Comparison of ENCODE assay signal across 10 cellular contexts in genomic region chr16:89009343-89010209, GRCh38. TPM values are rescaled to one million over a fixed set of nuclear protein-coding genes. Genes with fewer than 3 reads are reported as not detected.
A peak's percentile ranks its signal among the peaks of the same experiment; 100 is the strongest.
DNase-seq lines count a peak whose midpoint lies in the region; ATAC-seq and TF ChIP-seq lines count a peak whose summit lies in the region.
"Had no signal": no experiment of that assay in that cellular context is flagged by ENCODE, and none has a peak within 500 bp of the region (broad histone marks: within the 10 kb centered on the region; RNA-seq: fewer than 3 reads in every experiment).

No MANE protein-coding gene starts in this region.

- CTCF ChIA-PET in WTC11 (lab: Charles Lee), result no interaction called here
- CTCF ChIA-PET in RWPE1 (lab: Yijun Ruan, JAX), result no interaction called here

- H3K4me2 ChIP-seq in hepatocyte, result no peak overlapping the region

- H3K4me1 ChIP-seq in hepatocyte (ENCODE audit: insufficient read depth) (no peaks in the 10 kb centered on the region), spleen (peaks cover 0 to 6% (median 2%) of the 10 kb centered on the region in 6 donors)

- H3K36me3 Mint-ChIP-seq in activated naive CD8-positive, alpha-beta T cell treated with anti-CD3 and anti-CD28 coated beads, Interleukin-2, amount 10 ng/mL, durations not matched to agents 7 days and 5 days, result no peaks in the 10 kb centered on the region
- H3K36me3 Mint-ChIP-seq in activated naive CD8-positive, alpha-beta T cell treated with anti-CD3 and anti-CD28 coated beads for 36 hours, result no peaks in the 10 kb centered on the region
- no peaks in the 10 kb centered on the region for H3K36me3 Mint-ChIP-seq in WTC11

- intact Hi-C loops in spleen (cut with DNase I; ENCODE audit: low total_unique reads), result no loop called here

- 55% methylated on average over 17 of the region's 17 CpGs for WGBS in hepatocyte (ENCODE audit: low lambda C conversion rate, missing lambda C conversion rate)
- 45 to 55% (median 50%) methylated on average over 17 of the region's 17 CpGs for WGBS in spleen, 5 donors

- H3K27ac Mint-ChIP-seq in activated naive CD8-positive, alpha-beta T cell treated with anti-CD3 and anti-CD28 coated beads, Interleukin-2, amount 10 ng/mL, durations not matched to agents 7 days and 5 days, result no peak overlapping the region
- no peak overlapping the region for H3K27ac Mint-ChIP-seq in activated naive CD8-positive, alpha-beta T cell treated with anti-CD3 and anti-CD28 coated beads for 36 hours
- no peak overlapping the region for H3K27ac Mint-ChIP-seq in WTC11
- H3K27ac Mint-ChIP-seq: activated T-helper 2 cell treated with anti-CD3 and anti-CD28 coated beads, Interferon-gamma antibody, Interleukin-2, Interleukin-4, amounts not matched to agents 10 μg/mL and 5 μg/mL and 100 μg/mL, durations not matched to agents 14 hours and 24 hours and 36 hours had no signal

- no peaks in the 10 kb centered on the region for H3K36me3 ChIP-seq in hepatocyte (replicated peaks; ENCODE audit: insufficient read depth, low read depth)
- H3K36me3 ChIP-seq in spleen, result no peaks in the 10 kb centered on the region
- H3K36me3 ChIP-seq: neutrophil had no signal

- H3K4me1 Mint-ChIP-seq in activated naive CD8-positive, alpha-beta T cell treated with anti-CD3 and anti-CD28 coated beads, Interleukin-2, amount 10 ng/mL, durations not matched to agents 7 days and 5 days, result peaks cover 2% of the 10 kb centered on the region
- H3K4me1 Mint-ChIP-seq in activated naive CD8-positive, alpha-beta T cell treated with anti-CD3 and anti-CD28 coated beads for 36 hours, result no peaks in the 10 kb centered on the region
- peaks cover 6% of the 10 kb centered on the region; the same call in 1 of the 2 replicates for H3K4me1 Mint-ChIP-seq in WTC11

- no peak for TF ChIP-seq POLR2A in spleen (IDR thresholded peaks at IDR 0.05)

- DNase-seq in activated naive CD8-positive, alpha-beta T cell treated with anti-CD3 and anti-CD28 coated beads, Interleukin-2, amount 10 ng/mL, durations not matched to agents 7 days and 5 days, result peak; percentile 48
- no peak for DNase-seq in activated naive CD8-positive, alpha-beta T cell treated with anti-CD3 and anti-CD28 coated beads for 36 hours
- DNase-seq in WTC11 (ENCODE audit: low spot score) (peak; percentile 63), hepatocyte (ENCODE audit: low spot score) (peak; percentile 76), spleen (peak; percentile 56), NCI-H2107 (lab: John Stamatoyannopoulos, UW) (no peak), RWPE1 (ENCODE audit: low spot score) (no peak)

- peaks cover 2% of the 10 kb centered on the region for H3K9me3 Mint-ChIP-seq in activated naive CD8-positive, alpha-beta T cell treated with anti-CD3 and anti-CD28 coated beads, Interleukin-2, amount 10 ng/mL, durations not matched to agents 7 days and 5 days
- peaks cover 3% of the 10 kb centered on the region for H3K9me3 Mint-ChIP-seq in activated naive CD8-positive, alpha-beta T cell treated with anti-CD3 and anti-CD28 coated beads for 36 hours
- peaks cover 6% of the 10 kb centered on the region for H3K9me3 Mint-ChIP-seq in WTC11

- peaks cover 15% of the 10 kb centered on the region for H3K27me3 Mint-ChIP-seq in activated naive CD8-positive, alpha-beta T cell treated with anti-CD3 and anti-CD28 coated beads, Interleukin-2, amount 10 ng/mL, durations not matched to agents 7 days and 5 days
- H3K27me3 Mint-ChIP-seq in activated naive CD8-positive, alpha-beta T cell treated with anti-CD3 and anti-CD28 coated beads for 36 hours, result peaks cover 68% of the 10 kb centered on the region
- peaks cover 8% of the 10 kb centered on the region for H3K27me3 Mint-ChIP-seq in WTC11 (ENCODE audit: low read depth)

- H4K20me1 ChIP-seq in hepatocyte (ENCODE audit: insufficient read depth, poor library complexity, severe bottlenecking), result no peaks in the 10 kb centered on the region

- ATAC-seq in activated naive CD8-positive, alpha-beta T cell treated with anti-CD3 and anti-CD28 coated beads, Interleukin-2, amount 10 ng/mL, durations not matched to agents 7 days and 5 days (ENCODE audit: low read depth), result no peak
- peak; percentile 62 for ATAC-seq in WTC11
- ATAC-seq in HG03135 (IDR thresholded peaks at IDR 0.05; ENCODE audit: unreplicated experiment), result no peak

- H3K27ac ChIP-seq in hepatocyte (no peak overlapping the region), spleen (no peak overlapping the region), RWPE1 (no peak overlapping the region)
- H3K27ac ChIP-seq: neutrophil had no signal

- TF ChIP-seq CTCF in WTC11 (IDR thresholded peaks at IDR 0.05) (no peak), hepatocyte (IDR thresholded peaks at IDR 0.05; ENCODE audit: poor library complexity) (no peak), spleen (IDR thresholded peaks at IDR 0.05 in 8 of 11, conservative IDR thresholded peaks at IDR 0.05 in 3 of 11) (no peak), RWPE1 (conservative IDR thresholded peaks at IDR 0.05; ENCODE audit: low read depth) (no peak)

- POLR2A ChIA-PET in activated naive CD8-positive, alpha-beta T cell treated with anti-CD3 and anti-CD28 coated beads, Interleukin-2, amount 10 ng/mL, durations not matched to agents 7 days and 5 days (lab: Charles Lee), result no interaction called here
- POLR2A ChIA-PET in WTC11 (lab: Charles Lee) (no interaction called here), RWPE1 (lab: Yijun Ruan, JAX; ENCODE audit: low non-redundant PET) (no interaction called here)

- H3K9me2 ChIP-seq in hepatocyte (replicated peaks; ENCODE audit: insufficient read depth), result no peaks in the 10 kb centered on the region

- H2AFZ ChIP-seq in hepatocyte, result no peak overlapping the region

- H3K79me2 ChIP-seq in hepatocyte, result no peaks in the 10 kb centered on the region

- H3K4me3 ChIP-seq in hepatocyte, result no peak overlapping the region
- H3K4me3 ChIP-seq in spleen, result no peak overlapping the region

- H3K27me3 ChIP-seq in hepatocyte, result peaks cover 6% of the 10 kb centered on the region
- H3K27me3 ChIP-seq in spleen (replicated peaks in 1 of 7), result peaks cover 0 to 67% (median 14%) of the 10 kb centered on the region in 7 donors

- H3K9me3 ChIP-seq in hepatocyte (ENCODE audit: low read depth) (no peaks in the 10 kb centered on the region), spleen (no peaks in the 10 kb centered on the region)
- H3K9me3 ChIP-seq: neutrophil had no signal

- H3K4me3 Mint-ChIP-seq in activated naive CD8-positive, alpha-beta T cell treated with anti-CD3 and anti-CD28 coated beads, Interleukin-2, amount 10 ng/mL, durations not matched to agents 7 days and 5 days, result no peak overlapping the region
- no peak overlapping the region for H3K4me3 Mint-ChIP-seq in activated naive CD8-positive, alpha-beta T cell treated with anti-CD3 and anti-CD28 coated beads for 36 hours
- no peak overlapping the region for H3K4me3 Mint-ChIP-seq in WTC11

TF ChIP-seq in WTC11, 78 proteins besides CTCF, POLR2A, EP300 and RAD21 (continues in another document):
- TF ChIP-seq TEAD1 (CRISPR knock-in tag; IDR thresholded peaks at IDR 0.05) (no peak), PRDM15 (CRISPR knock-in tag; IDR thresholded peaks at IDR 0.05) (no peak), SMAD3 (CRISPR knock-in tag; IDR thresholded peaks at IDR 0.05; ENCODE audit: borderline replicate concordance) (0 out of 2 replicates have a peak, but pooled peaks have one; percentile 28), ZNF423 (CRISPR knock-in tag; IDR thresholded peaks at IDR 0.05) (no peak), SOX15 (CRISPR knock-in tag; IDR thresholded peaks at IDR 0.05) (no peak), ZNF512 (CRISPR knock-in tag; IDR thresholded peaks at IDR 0.05; ENCODE audit: borderline replicate concordance) (no peak)

RNA-seq across cellular contexts. Expression of gene CBFA2T3, which starts 32.6 kb away (rescaled TPM):
- total RNA-seq in activated naive CD8-positive, alpha-beta T cell treated with anti-CD3 and anti-CD28 coated beads, Interleukin-2, amount 10 ng/mL, durations not matched to agents 7 days and 5 days, result under 1 TPM; 0.08 to 0.26 TPM
- total RNA-seq in activated naive CD8-positive, alpha-beta T cell treated with anti-CD3 and anti-CD28 coated beads for 36 hours, result under 1 TPM; 0.28 to 0.56 TPM
- 1.9 to 2.8 TPM (median 2.6 TPM) in 3 replicates for total RNA-seq in WTC11 (2021)
- 0.07 TPM in 1 of 2 replicates, not detected in the other for total RNA-seq in hepatocyte
- 1.1 and 1.5 TPM in 2 replicates for polyA plus RNA-seq in hepatocyte
- 10 to 100 TPM; 10.5 to 59.8 (median 56.3) TPM for total RNA-seq in spleen
- 10 to 100 TPM in 2 of 3 donors, 1 to 10 TPM in 1; 8.4 to 25.1 (median 14.3) TPM for polyA plus RNA-seq in spleen

Comparison
In these comparisons a context has a peak if more than half of its experiments do, and no peak if none do; other contexts are left out.
1. DNase-seq: peak in activated naive CD8-positive, alpha-beta T cell treated with anti-CD3 and anti-CD28 coated beads, Interleukin-2, amount 10 ng/mL, durations not matched to agents 7 days and 5 days (single experiment), WTC11 (single experiment), hepatocyte (single experiment) and spleen (single experiment); none in activated naive CD8-positive, alpha-beta T cell treated with anti-CD3 and anti-CD28 coated beads for 36 hours (single experiment), NCI-H2107 (single experiment) and RWPE1 (single experiment).